8 cellular contexts compared by ENCODE assay signal in genomic region chr1:10693497-10694273, GRCh38.
A peak's percentile ranks its signal among the peaks of the same experiment; 100 is the strongest.
DNase-seq lines count a peak whose midpoint lies in the region; ATAC-seq, FAIRE-seq and TF ChIP-seq lines count a peak whose summit lies in the region.

No MANE protein-coding gene starts in this region.

- peaks cover 21% of the 10 kb centered on the region for H3K79me2 ChIP-seq in mammary epithelial cell (ENCODE audit: insufficient read depth, low read length)

- H3K4me1 ChIP-seq in mammary epithelial cell (ENCODE audit: insufficient read depth, low read length): peaks cover 15% of the 10 kb centered on the region
- peaks cover 15 to 30% of the 10 kb centered on the region in 2 donors for H3K4me1 ChIP-seq in lung (ENCODE audit: control insufficient read depth in 2 of 2, insufficient read depth in 2 of 2, low read length in 2 of 2)

- H3K27ac ChIP-seq in mammary epithelial cell (ENCODE audit: insufficient read depth, low read depth, low read length): peak overlapping the region; percentile 42
- H3K27ac ChIP-seq in lung (ENCODE audit: low read depth in 1 of 2, low read length in 1 of 2): peak overlapping the region; percentile 90 to 97

- peak; percentile 42 for DNase-seq in NCI-H748 (lab: John Stamatoyannopoulos, UW; ENCODE audit: unreplicated experiment)
- DNase-seq in NCI-H748 treated with DMSO at 0.1 percent for 48 hours (lab: John Stamatoyannopoulos, UW): no peak
- DNase-seq in HTR-8/SVneo (ENCODE audit: insufficient read length, low spot score): peak; percentile 24
- DNase-seq in T-helper 9 cell: peak; percentile 30
- DNase-seq in mammary epithelial cell: no peak
- DNase-seq in lung (ENCODE audit: low spot score): no peak
- DNase-seq in stimulated activated naive CD4-positive, alpha-beta T cell (lab: John Stamatoyannopoulos, UW): peak; percentile 35 to 52 (median 43)

- H3K9me3 ChIP-seq in mammary epithelial cell (replicated peaks; ENCODE audit: insufficient read depth, low read length) (no peaks in the 10 kb centered on the region), lung (ENCODE audit: control insufficient read depth in 2 of 2, insufficient read depth in 1 of 2, low read length in 1 of 2) (no peaks in the 10 kb centered on the region)

- FAIRE-seq in HTR-8/SVneo (lab: Jason Lieb, UNC): no peak

- H3K27me3 ChIP-seq in mammary epithelial cell (ENCODE audit: insufficient read depth, low read length) (no peaks in the 10 kb centered on the region), lung (ENCODE audit: control insufficient read depth, insufficient read depth) (no peaks in the 10 kb centered on the region)

- peak overlapping the region; percentile 87 for H2AFZ ChIP-seq in mammary epithelial cell (ENCODE audit: low read depth, low read length)

- peak overlapping the region; percentile 87 for H3K4me2 ChIP-seq in mammary epithelial cell (ENCODE audit: insufficient read depth, low read depth, low read length)

- intact Hi-C loops in mammary epithelial cell (cut with micrococcal nuclease): loop anchor here (2.0 to 10.0 kb wide), 6 partner anchors 59 to 251 kb away; partner anchors contain the start of gene CASZ1

- H3K4me3 ChIP-seq in mammary epithelial cell (replicated peaks in 1 of 3; ENCODE audit: insufficient read depth in 1 of 3, low read depth in 2 of 3, low read length in 3 of 3) (peak overlapping the region; percentile 56 to 65 (median 61)), lung (peak overlapping the region; percentile 67)

- H3K9ac ChIP-seq in mammary epithelial cell (ENCODE audit: insufficient read depth, low read length): peak overlapping the region; percentile 74

- H3K36me3 ChIP-seq in mammary epithelial cell (ENCODE audit: insufficient read depth, low read length) (no peaks in the 10 kb centered on the region), lung (ENCODE audit: control insufficient read depth in 2 of 2, insufficient read depth in 2 of 2, low read length in 2 of 2) (no peaks in the 10 kb centered on the region)

- CTCF ChIA-PET in mammary epithelial cell (lab: Charles Lee; ENCODE audit: low non-redundant PET): no interaction called here

- in situ Hi-C loops in mammary epithelial cell (cut with MboI; ENCODE audit: low sequenced_read_pairs in 2 of 2): loop anchor here in 1 of 2 donors (25.0 kb wide), 1 partner anchor 169 kb away; no protein-coding TSS in a partner anchor

- no peaks in the 10 kb centered on the region for H4K20me1 ChIP-seq in mammary epithelial cell (ENCODE audit: insufficient read depth, low read length)

- no peak for ATAC-seq in lung (ENCODE audit: insufficient read depth, low FRiP score)
- no peak for ATAC-seq in GM19328 (IDR thresholded peaks at IDR 0.05; ENCODE audit: unreplicated experiment)

- WGBS in mammary epithelial cell (ENCODE audit: low coverage, missing lambda C conversion rate): 0% methylated on average over 13 of the region's 79 CpGs
- 0 to 1% methylated on average over 61 to 79 of the region's 79 CpGs for WGBS in lung, 2 donors

- TF ChIP-seq CTCF in mammary epithelial cell (conservative IDR thresholded peaks at IDR 0.05 in 1 of 2, IDR thresholded peaks at IDR 0.05 in 1 of 2; ENCODE audit: extremely low read depth in 1 of 2, insufficient read depth in 1 of 2, low read depth in 1 of 2, low read length in 2 of 2) (no peak), lung (IDR thresholded peaks at IDR 0.05; ENCODE audit: control extremely low read depth, extremely low read depth) (no peak)

- dilution Hi-C loops in mammary epithelial cell (cut with HindIII; ENCODE audit: low sequenced_read_pairs): no loop called here

- BruUV-seq in mammary epithelial cell (replicated peaks; lab: Mats Ljungman, UMichigan): no TSS peak

Comparison
In these comparisons a context has a peak if more than half of its experiments do, and no peak if none do; other contexts are left out.
1. DNase-seq: peak in NCI-H748 (single experiment), HTR-8/SVneo (single experiment), T-helper 9 cell (single experiment) and stimulated activated naive CD4-positive, alpha-beta T cell (6 of 6); none in NCI-H748 treated with DMSO at 0.1 percent for 48 hours (single experiment), mammary epithelial cell (single experiment) and lung (single experiment).